7 cellular contexts compared by ENCODE assay signal in genomic region chr17:21573271-21573960, GRCh38.
A peak's percentile ranks its signal among the peaks of the same experiment; 100 is the strongest.
DNase-seq lines count a peak whose midpoint lies in the region; ATAC-seq, FAIRE-seq and TF ChIP-seq lines count a peak whose summit lies in the region.
"Not testable (repeated sequence)": the region's sequence is repeated elsewhere in the genome, so short reads cannot be mapped to it uniquely, and the experiment has no call there.

No MANE protein-coding gene starts in this region.

- H3K9ac ChIP-seq in adipocyte (ENCODE audit: low read length): peak overlapping the region; percentile 77
- H3K9ac ChIP-seq in endothelial cell of umbilical vein (replicated peaks; ENCODE audit: extremely low read depth, insufficient read depth, low read length): not testable (repeated sequence)

- H3K4me3 ChIP-seq in CD8-positive, alpha-beta memory T cell (ENCODE audit: low read length): not testable (repeated sequence)
- peak overlapping the region; percentile 87 for H3K4me3 ChIP-seq in adipocyte (ENCODE audit: low read length)
- H3K4me3 ChIP-seq in endothelial cell of umbilical vein (replicated peaks in 1 of 3; ENCODE audit: insufficient read depth in 1 of 3, low read depth in 1 of 3, low read length in 3 of 3): peak overlapping the region in 1 of 3 experiments; percentile 53
- H3K4me3 ChIP-seq in right cardiac atrium (ENCODE audit: low read length): peak overlapping the region; percentile 48

- not testable (repeated sequence) for H3K9me1 ChIP-seq in endothelial cell of umbilical vein (replicated peaks; ENCODE audit: control insufficient read depth, extremely low read depth, insufficient read depth, low read length)

- POLR2A ChIA-PET in CD8-positive, alpha-beta memory T cell (lab: Charles Lee); endothelial cell of umbilical vein (lab: Charles Lee): not testable (repeated sequence)
- POLR2A ChIA-PET in activated CD4-positive, alpha-beta T cell treated with anti-CD3 and anti-CD28 coated beads, Interleukin-2, amount 10 ng/mL, durations not matched to agents 7 days and 5 days (lab: Charles Lee): interaction anchor here (0.6 kb wide), 1 partner anchor 13 kb away, joined by 3 read pairs; no protein-coding TSS in a partner anchor

- H2AFZ ChIP-seq in endothelial cell of umbilical vein (ENCODE audit: low read depth, low read length): peak overlapping the region; percentile 78

- 80% methylated on average over 36 of the region's 36 CpGs for WGBS in right cardiac atrium

- not testable (repeated sequence) for H3K4me2 ChIP-seq in endothelial cell of umbilical vein (ENCODE audit: insufficient read depth, low read length)

- H3K36me3 ChIP-seq in CD8-positive, alpha-beta memory T cell (ENCODE audit: insufficient read depth, low read length); adipocyte (ENCODE audit: control insufficient read depth, insufficient read depth, low read length, severe bottlenecking); endothelial cell of umbilical vein (ENCODE audit: control insufficient read depth in 2 of 2, extremely low read depth in 1 of 2, insufficient read depth in 2 of 2, low read length in 2 of 2): not testable (repeated sequence)

- not testable (repeated sequence) for DNase-seq in CD8-positive, alpha-beta memory T cell; activated CD4-positive, alpha-beta T cell treated with anti-CD3 and anti-CD28 coated beads, Interleukin-2, amount 10 ng/mL, durations not matched to agents 7 days and 5 days; adipocyte (ENCODE audit: low read depth); endothelial cell of umbilical vein (ENCODE audit: low read depth, low spot score); natural killer cell treated with Interleukin-12 subunit alpha and Interleukin-12 subunit beta and Interleukin-15 and Interleukin-18, amount 100 ng/mL, for 72 hours (ENCODE audit: low spot score); stimulated activated naive B cell treated with anti-CD40 and anti-IgM and Interleukin-4, amounts not matched to agents 10 μg/mL and 1 μg/mL and 100 μg/mL, for 72 hours
- peak in 1 of 3 donors; percentile 34 for DNase-seq in right cardiac atrium

- CTCF ChIA-PET in CD8-positive, alpha-beta memory T cell (lab: Charles Lee); activated CD4-positive, alpha-beta T cell treated with anti-CD3 and anti-CD28 coated beads, Interleukin-2, amount 10 ng/mL, durations not matched to agents 7 days and 5 days (lab: Charles Lee); endothelial cell of umbilical vein (lab: Charles Lee): not testable (repeated sequence)

- TF ChIP-seq POLR2A in endothelial cell of umbilical vein (IDR thresholded peaks at IDR 0.05; ENCODE audit: low read depth, low read length): not testable (repeated sequence)

- H3K27ac ChIP-seq in CD8-positive, alpha-beta memory T cell (ENCODE audit: low read depth, low read length); endothelial cell of umbilical vein (ENCODE audit: insufficient read depth, low read depth, low read length); right cardiac atrium (ENCODE audit: low read length): not testable (repeated sequence)

- H3K27me3 Mint-ChIP-seq in CD8-positive, alpha-beta memory T cell: peaks cover 0 to 32% of the 10 kb centered on the region in 2 donors
- H3K27me3 Mint-ChIP-seq in activated CD4-positive, alpha-beta T cell treated with anti-CD3 and anti-CD28 coated beads, Interleukin-2, amount 10 ng/mL, durations not matched to agents 7 days and 5 days: not testable (repeated sequence)
- H3K27me3 Mint-ChIP-seq in natural killer cell treated with Interleukin-12 subunit alpha and Interleukin-12 subunit beta and Interleukin-15 and Interleukin-18, amount 100 ng/mL, for 72 hours: peaks cover 22 to 29% of the 10 kb centered on the region in 2 donors
- peaks cover 17 to 27% of the 10 kb centered on the region in 2 donors for H3K27me3 Mint-ChIP-seq in stimulated activated naive B cell treated with anti-CD40 and anti-IgM and Interleukin-4, amounts not matched to agents 10 μg/mL and 1 μg/mL and 100 μg/mL, for 72 hours

- dilution Hi-C loops in endothelial cell of umbilical vein (cut with MboI; ENCODE audit: extremely low pct_ligation_motif_present, low sequenced_read_pairs): not testable (repeated sequence)

- H3K4me3 Mint-ChIP-seq in CD8-positive, alpha-beta memory T cell: peak overlapping the region in 6 of 7 donors; percentile 32 to 70 (median 66)
- H3K4me3 Mint-ChIP-seq in activated CD4-positive, alpha-beta T cell treated with anti-CD3 and anti-CD28 coated beads, Interleukin-2, amount 10 ng/mL, durations not matched to agents 7 days and 5 days: peak overlapping the region; percentile 65
- peak overlapping the region; percentile 8 for H3K4me3 Mint-ChIP-seq in natural killer cell treated with Interleukin-12 subunit alpha and Interleukin-12 subunit beta and Interleukin-15 and Interleukin-18, amount 100 ng/mL, for 72 hours
- peak overlapping the region; percentile 45 to 71 for H3K4me3 Mint-ChIP-seq in stimulated activated naive B cell treated with anti-CD40 and anti-IgM and Interleukin-4, amounts not matched to agents 10 μg/mL and 1 μg/mL and 100 μg/mL, for 72 hours

- H3K4me1 Mint-ChIP-seq in CD8-positive, alpha-beta memory T cell: peaks cover 0 to 11% (median 5%) of the 10 kb centered on the region in 3 donors
- H3K4me1 Mint-ChIP-seq in activated CD4-positive, alpha-beta T cell treated with anti-CD3 and anti-CD28 coated beads, Interleukin-2, amount 10 ng/mL, durations not matched to agents 7 days and 5 days: peaks cover 12% of the 10 kb centered on the region
- not testable (repeated sequence) for H3K4me1 Mint-ChIP-seq in natural killer cell treated with Interleukin-12 subunit alpha and Interleukin-12 subunit beta and Interleukin-15 and Interleukin-18, amount 100 ng/mL, for 72 hours (ENCODE audit: low read depth in 2 of 2); stimulated activated naive B cell treated with anti-CD40 and anti-IgM and Interleukin-4, amounts not matched to agents 10 μg/mL and 1 μg/mL and 100 μg/mL, for 72 hours

- not testable (repeated sequence) for H3K36me3 Mint-ChIP-seq in CD8-positive, alpha-beta memory T cell; activated CD4-positive, alpha-beta T cell treated with anti-CD3 and anti-CD28 coated beads, Interleukin-2, amount 10 ng/mL, durations not matched to agents 7 days and 5 days (ENCODE audit: low read depth); stimulated activated naive B cell treated with anti-CD40 and anti-IgM and Interleukin-4, amounts not matched to agents 10 μg/mL and 1 μg/mL and 100 μg/mL, for 72 hours
- H3K36me3 Mint-ChIP-seq in natural killer cell treated with Interleukin-12 subunit alpha and Interleukin-12 subunit beta and Interleukin-15 and Interleukin-18, amount 100 ng/mL, for 72 hours: peaks cover 13% of the 10 kb centered on the region

- not testable (repeated sequence) for ATAC-seq in right cardiac atrium; natural killer cell treated with Interleukin-12 subunit alpha and Interleukin-12 subunit beta and Interleukin-15 and Interleukin-18, amount 100 ng/mL, for 72 hours; stimulated activated naive B cell treated with anti-CD40 and anti-IgM and Interleukin-4, amounts not matched to agents 10 μg/mL and 1 μg/mL and 100 μg/mL, for 72 hours (replicated peaks)

- H3K9me3 Mint-ChIP-seq in CD8-positive, alpha-beta memory T cell: peaks cover 0 to 11% (median 9%) of the 10 kb centered on the region in 5 donors
- not testable (repeated sequence) for H3K9me3 Mint-ChIP-seq in activated CD4-positive, alpha-beta T cell treated with anti-CD3 and anti-CD28 coated beads, Interleukin-2, amount 10 ng/mL, durations not matched to agents 7 days and 5 days; natural killer cell treated with Interleukin-12 subunit alpha and Interleukin-12 subunit beta and Interleukin-15 and Interleukin-18, amount 100 ng/mL, for 72 hours
- peaks cover 0 to 14% of the 10 kb centered on the region in 2 donors for H3K9me3 Mint-ChIP-seq in stimulated activated naive B cell treated with anti-CD40 and anti-IgM and Interleukin-4, amounts not matched to agents 10 μg/mL and 1 μg/mL and 100 μg/mL, for 72 hours

- H3K27ac Mint-ChIP-seq in CD8-positive, alpha-beta memory T cell: peak overlapping the region in 2 of 8 donors; percentile 23 to 57
- H3K27ac Mint-ChIP-seq in activated CD4-positive, alpha-beta T cell treated with anti-CD3 and anti-CD28 coated beads, Interleukin-2, amount 10 ng/mL, durations not matched to agents 7 days and 5 days: peak overlapping the region; percentile 55
- H3K27ac Mint-ChIP-seq in natural killer cell treated with Interleukin-12 subunit alpha and Interleukin-12 subunit beta and Interleukin-15 and Interleukin-18, amount 100 ng/mL, for 72 hours; stimulated activated naive B cell treated with anti-CD40 and anti-IgM and Interleukin-4, amounts not matched to agents 10 μg/mL and 1 μg/mL and 100 μg/mL, for 72 hours: not testable (repeated sequence)

- H4K20me1 ChIP-seq in endothelial cell of umbilical vein (replicated peaks; ENCODE audit: control insufficient read depth, extremely low read depth, insufficient read depth, low read length): not testable (repeated sequence)

- H3K79me2 ChIP-seq in endothelial cell of umbilical vein (ENCODE audit: control insufficient read depth, insufficient read depth, low read length): not testable (repeated sequence)

- not testable (repeated sequence) for H3K4me1 ChIP-seq in CD8-positive, alpha-beta memory T cell (ENCODE audit: insufficient read depth, low read length); adipocyte (ENCODE audit: control insufficient read depth, insufficient read depth, low read length); endothelial cell of umbilical vein (ENCODE audit: control insufficient read depth, extremely low read depth, insufficient read depth, low read length); right cardiac atrium (ENCODE audit: control insufficient read depth, insufficient read depth, low read length)

- not testable (repeated sequence) for H3K9me3 ChIP-seq in CD8-positive, alpha-beta memory T cell (ENCODE audit: low read length); adipocyte (ENCODE audit: control insufficient read depth, low read length); endothelial cell of umbilical vein (replicated peaks; ENCODE audit: control insufficient read depth, insufficient read depth, low read length); right cardiac atrium (ENCODE audit: control insufficient read depth, low read length)

- not testable (repeated sequence) for FAIRE-seq in endothelial cell of umbilical vein (lab: Jason Lieb, UNC)

- not testable (repeated sequence) for BruUV-seq in endothelial cell of umbilical vein (replicated peaks; lab: Mats Ljungman, UMichigan)

- intact Hi-C loops in endothelial cell of umbilical vein (cut with micrococcal nuclease); right cardiac atrium (cut with DNase I): not testable (repeated sequence)

- not testable (repeated sequence) for H3K27me3 ChIP-seq in CD8-positive, alpha-beta memory T cell (ENCODE audit: insufficient read depth, low read length, poor library complexity, severe bottlenecking); adipocyte (replicated peaks; ENCODE audit: control insufficient read depth, insufficient read depth, low read length); endothelial cell of umbilical vein (ENCODE audit: control insufficient read depth in 2 of 2, insufficient read depth in 2 of 2, low read length in 2 of 2); right cardiac atrium (ENCODE audit: control insufficient read depth, insufficient read depth)

- not testable (repeated sequence) for TF ChIP-seq CTCF in endothelial cell of umbilical vein (IDR thresholded peaks at IDR 0.05; ENCODE audit: extremely low read depth in 1 of 2, insufficient read depth in 1 of 2, low read depth in 1 of 2, low read length in 2 of 2)

Comparison
In these comparisons a context has a peak if more than half of its experiments do, and no peak if none do; other contexts are left out.
1. H3K4me3 Mint-ChIP-seq: peak in every context shown above with its lines; median percentile 66 in CD8-positive, alpha-beta memory T cell; 65 in activated CD4-positive, alpha-beta T cell treated with anti-CD3 and anti-CD28 coated beads, Interleukin-2, amount 10 ng/mL, durations not matched to agents 7 days and 5 days; 58 in stimulated activated naive B cell treated with anti-CD40 and anti-IgM and Interleukin-4, amounts not matched to agents 10 μg/mL and 1 μg/mL and 100 μg/mL, for 72 hours; 8 in natural killer cell treated with Interleukin-12 subunit alpha and Interleukin-12 subunit beta and Interleukin-15 and Interleukin-18, amount 100 ng/mL, for 72 hours.